1 cellular context compared by ENCODE assay signal in genomic region chr10:123146892-123147634, GRCh38.
TF ChIP-seq lines count a peak whose summit lies in the region.

No MANE protein-coding gene starts in this region.

TF ChIP-seq in IMR-90, 13 proteins besides CTCF, POLR2A, EP300 and RAD21:
- TF ChIP-seq RFX5 (IDR thresholded peaks at IDR 0.05; ENCODE audit: low read depth, low read length) (no peak), NFE2L2 (IDR thresholded peaks at IDR 0.05; ENCODE audit: low read depth, low read length) (no peak), CEBPB (IDR thresholded peaks at IDR 0.05; ENCODE audit: low read depth, low read length) (no peak), MXI1 (IDR thresholded peaks at IDR 0.05; ENCODE audit: borderline replicate concordance, low read depth, low read length) (no peak), RCOR1 (IDR thresholded peaks at IDR 0.05; ENCODE audit: insufficient replicate concordance, low read length) (no peak), CHD1 (IDR thresholded peaks at IDR 0.05; ENCODE audit: low read depth, low read length) (no peak), MAZ (IDR thresholded peaks at IDR 0.05; ENCODE audit: borderline replicate concordance, low read depth, low read length) (no peak), FOS (IDR thresholded peaks at IDR 0.05; ENCODE audit: low read depth, low read length) (no peak), BHLHE40 (IDR thresholded peaks at IDR 0.05; ENCODE audit: low read depth, low read length) (no peak), USF2 (IDR thresholded peaks at IDR 0.05; ENCODE audit: low read depth, low read length) (no peak), MAFK (IDR thresholded peaks at IDR 0.05; ENCODE audit: low read depth, low read length) (no peak), SMC3 (IDR thresholded peaks at IDR 0.05; ENCODE audit: low read depth, low read length) (no peak)
- TF ChIP-seq, protein P1, sequence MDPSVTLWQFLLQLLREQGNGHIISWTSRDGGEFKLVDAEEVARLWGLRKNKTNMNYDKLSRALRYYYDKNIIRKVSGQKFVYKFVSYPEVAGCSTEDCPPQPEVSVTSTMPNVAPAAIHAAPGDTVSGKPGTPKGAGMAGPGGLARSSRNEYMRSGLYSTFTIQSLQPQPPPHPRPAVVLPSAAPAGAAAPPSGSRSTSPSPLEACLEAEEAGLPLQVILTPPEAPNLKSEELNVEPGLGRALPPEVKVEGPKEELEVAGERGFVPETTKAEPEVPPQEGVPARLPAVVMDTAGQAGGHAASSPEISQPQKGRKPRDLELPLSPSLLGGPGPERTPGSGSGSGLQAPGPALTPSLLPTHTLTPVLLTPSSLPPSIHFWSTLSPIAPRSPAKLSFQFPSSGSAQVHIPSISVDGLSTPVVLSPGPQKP (IDR thresholded peaks at IDR 0.05; ENCODE audit: borderline replicate concordance, low read depth, low read length) = no peak
